ENCODE assay signal across 19 cellular contexts in genomic region chr5:159103086-159103485, GRCh38. TPM values are rescaled to one million over a fixed set of nuclear protein-coding genes. Genes with fewer than 3 reads are reported as not detected.
A peak's percentile ranks its signal among the peaks of the same experiment; 100 is the strongest.
DNase-seq lines count a peak whose midpoint lies in the region; ATAC-seq, FAIRE-seq and TF ChIP-seq lines count a peak whose summit lies in the region.
"Had no signal": no experiment of that assay in that cellular context is flagged by ENCODE, and none has a peak within 500 bp of the region (broad histone marks: within the 10 kb centered on the region; RNA-seq: fewer than 3 reads in every experiment).

No MANE protein-coding gene starts in this region.

- H3K27ac Mint-ChIP-seq in activated B cell treated with CpG ODN at 0.5 μM for 24 hours (peak overlapping the region; percentile 95), nephron progenitor cell (no peak overlapping the region), type B pancreatic cell (no peak overlapping the region)
- no peak overlapping the region for H3K27ac Mint-ChIP-seq in activated naive CD4-positive, alpha-beta T cell treated with anti-CD3 and anti-CD28 coated beads, Interleukin-2, amount 50 U/mL, for 72 hours
- H3K27ac Mint-ChIP-seq: activated naive CD8-positive, alpha-beta T cell; endodermal cell; HFFc6 had no signal

- H3K36me3 Mint-ChIP-seq in activated B cell treated with CpG ODN at 0.5 μM for 24 hours (ENCODE audit: low read depth) (peaks cover 53% of the 10 kb centered on the region), nephron progenitor cell (ENCODE audit: low read depth) (no peaks in the 10 kb centered on the region), type B pancreatic cell (no peaks in the 10 kb centered on the region)
- H3K36me3 Mint-ChIP-seq in activated naive CD4-positive, alpha-beta T cell treated with anti-CD3 and anti-CD28 coated beads, Interleukin-2, amount 50 U/mL, for 72 hours = peaks cover 0 to under 1% of the 10 kb centered on the region in 2 donors
- H3K36me3 Mint-ChIP-seq: activated naive CD8-positive, alpha-beta T cell had no signal

- no peak for TF ChIP-seq CTCF in activated B cell treated with CpG ODN at 0.5 μM for 24 hours (IDR thresholded peaks at IDR 0.05)
- no peak for TF ChIP-seq CTCF in nephron progenitor cell (IDR thresholded peaks at IDR 0.05)
- no peak for TF ChIP-seq CTCF in type B pancreatic cell (conservative IDR thresholded peaks at IDR 0.05)

- DNase-seq in GM19239 (ENCODE audit: insufficient read length, low spot score) (no peak), activated B cell treated with CpG ODN at 0.5 μM for 24 hours (no peak), nephron progenitor cell (no peak), type B pancreatic cell (ENCODE audit: extremely low spot score, unreplicated experiment) (no peak), NCI-H446 treated with DMSO at 0.1 percent for 48 hours (lab: John Stamatoyannopoulos, UW) (no peak)
- no peak for DNase-seq in activated naive CD4-positive, alpha-beta T cell treated with anti-CD3 and anti-CD28 coated beads, Interleukin-2, amount 50 U/mL, for 72 hours (ENCODE audit: low spot score in 2 of 2)
- DNase-seq: activated CD4-positive, CD25-positive, alpha-beta regulatory T cell; activated T-cell treated with anti-CD3 and anti-CD28 coated beads, Interleukin-2, amount 50 U/mL, for 4 hours; brain microvascular endothelial cell; EL; endodermal cell; HFFc6; left ventricle myocardium superior; mucosa of descending colon; NCI-H2107; T1000 had no signal

- ATAC-seq in activated B cell treated with CpG ODN at 0.5 μM for 24 hours (ENCODE audit: low read depth) (no peak), GM19463 (IDR thresholded peaks at IDR 0.05; ENCODE audit: unreplicated experiment) (no peak)
- no peak for ATAC-seq in activated naive CD4-positive, alpha-beta T cell treated with anti-CD3 and anti-CD28 coated beads, Interleukin-2, amount 50 U/mL, for 72 hours
- ATAC-seq: activated T-cell treated with anti-CD3 and anti-CD28 coated beads, Interleukin-2, amount 50 U/mL, for 4 hours; left ventricle myocardium superior; mucosa of descending colon had no signal

- intact Hi-C loops in activated B cell treated with CpG ODN at 0.5 μM for 24 hours (cut with micrococcal nuclease) = loop anchor here (5.0 to 10.0 kb wide), 2 partner anchors 668 to 1831 kb away; no protein-coding TSS in a partner anchor

- H3K9me3 Mint-ChIP-seq in activated B cell treated with CpG ODN at 0.5 μM for 24 hours (no peaks in the 10 kb centered on the region), nephron progenitor cell (no peaks in the 10 kb centered on the region), type B pancreatic cell (no peaks in the 10 kb centered on the region)
- H3K9me3 Mint-ChIP-seq in activated naive CD4-positive, alpha-beta T cell treated with anti-CD3 and anti-CD28 coated beads, Interleukin-2, amount 50 U/mL, for 72 hours = no peaks in the 10 kb centered on the region
- H3K9me3 Mint-ChIP-seq: activated T-cell treated with anti-CD3 and anti-CD28 coated beads, Interleukin-2, amount 50 U/mL, for 4 hours; endodermal cell; HFFc6 had no signal

- H3K4me3 Mint-ChIP-seq in activated B cell treated with CpG ODN at 0.5 μM for 24 hours (peak overlapping the region; percentile 99), nephron progenitor cell (peak overlapping the region; percentile 89), type B pancreatic cell (peak overlapping the region; percentile 53)
- H3K4me3 Mint-ChIP-seq: activated naive CD8-positive, alpha-beta T cell; activated T-cell treated with anti-CD3 and anti-CD28 coated beads, Interleukin-2, amount 50 U/mL, for 4 hours; HFFc6 had no signal

- no peaks in the 10 kb centered on the region for H3K27me3 Mint-ChIP-seq in activated B cell treated with CpG ODN at 0.5 μM for 24 hours
- H3K27me3 Mint-ChIP-seq in nephron progenitor cell (ENCODE audit: low read depth, poor library complexity) = peaks cover 92% of the 10 kb centered on the region
- peaks cover 93% of the 10 kb centered on the region for H3K27me3 Mint-ChIP-seq in type B pancreatic cell

- peak; percentile 21 for FAIRE-seq in GM19239 (lab: Jason Lieb, UNC)
- FAIRE-seq: colon had no signal

- POLR2A ChIA-PET in activated B cell treated with CpG ODN at 0.5 μM for 24 hours (lab: Charles Lee) = interaction anchor here (0.8 to 13.9 kb wide), 24 partner anchors 11 to 928 kb away, joined by 3 to 483 read pairs (median 10); no protein-coding TSS in a partner anchor

- CTCF ChIA-PET in activated B cell treated with CpG ODN at 0.5 μM for 24 hours (lab: Charles Lee) = interaction anchor here (1.2 to 9.6 kb wide), 5 partner anchors 53 to 1028 kb away, joined by 3 to 231 read pairs (median 6); no protein-coding TSS in a partner anchor

- H3K4me1 Mint-ChIP-seq in activated B cell treated with CpG ODN at 0.5 μM for 24 hours (peaks cover 64% of the 10 kb centered on the region), nephron progenitor cell (peaks cover 89% of the 10 kb centered on the region), type B pancreatic cell (ENCODE audit: unreplicated experiment) (peaks cover 36% of the 10 kb centered on the region)

RNA-seq across cellular contexts. Expression of gene EBF1, which starts 3.4 kb away (rescaled TPM):
- total RNA-seq in activated B cell treated with CpG ODN at 0.5 μM for 24 hours (195 and 247 TPM in 2 replicates), type B pancreatic cell (ENCODE audit: low replicate concordance) (2.2 and 73.2 TPM in 2 replicates)
- total RNA-seq in activated naive CD4-positive, alpha-beta T cell treated with anti-CD3 and anti-CD28 coated beads, Interleukin-2, amount 50 U/mL, for 72 hours = under 1 TPM; 0.41 to 0.52 TPM
